ENCODE assay signal across 27 cellular contexts in genomic region chr6:40038626-40039025, GRCh38.
"Had no signal": no experiment of that assay in that cellular context is flagged by ENCODE, and none has a peak within 500 bp of the region (broad histone marks: within the 10 kb centered on the region; RNA-seq: fewer than 3 reads in every experiment).

No MANE protein-coding gene starts in this region.

- FAIRE-seq: small intestine, urothelium cell line had no signal

- H3K4me1 ChIP-seq: parathyroid adenoma, prostate gland, right lobe of liver, sigmoid colon, stomach, thyroid gland, tibial nerve, upper lobe of left lung, vagina had no signal

- H3K9ac ChIP-seq: parathyroid adenoma had no signal

- H2AFZ ChIP-seq: parathyroid adenoma had no signal

- ATAC-seq: naive thymus-derived CD8-positive, alpha-beta T cell; natural killer cell treated with Interleukin-12 subunit alpha and Interleukin-12 subunit beta and Interleukin-15 and Interleukin-18, amount 100 ng/mL, for 72 hours; right cardiac atrium; right lobe of liver; stimulated activated effector memory CD8-positive, alpha-beta T cell treated with anti-CD3 and anti-CD28 coated beads, Interleukin-12 subunit alpha, Interleukin-12 subunit beta, amount 100 ng/mL, for 72 hours; stimulated activated naive B cell treated with anti-CD40 and anti-IgM and Interleukin-4, amounts not matched to agents 10 μg/mL and 1 μg/mL and 100 μg/mL, for 72 hours had no signal

- H3K9me3 ChIP-seq: neutrophil, ovary, prostate gland, right lobe of liver, thoracic aorta, thyroid gland, vagina had no signal

- H3K4me3 ChIP-seq: ovary, prostate gland, right lobe of liver, sigmoid colon, stomach, thoracic aorta, thyroid gland, tibial nerve, upper lobe of left lung, vagina had no signal

- H3K27me3 ChIP-seq: neutrophil, ovary, right lobe of liver, sigmoid colon, thyroid gland, tibial nerve, upper lobe of left lung, vagina had no signal

- H3K79me2 ChIP-seq: parathyroid adenoma had no signal

- H3K27ac ChIP-seq: neutrophil, ovary, parathyroid adenoma, prostate gland, right lobe of liver, sigmoid colon, stomach, thoracic aorta, thyroid gland, tibial nerve, upper lobe of left lung, vagina had no signal

- H3K36me3 ChIP-seq: neutrophil, ovary, prostate gland, right lobe of liver, sigmoid colon, stomach, thoracic aorta, thyroid gland, tibial nerve, upper lobe of left lung, vagina had no signal

- DNase-seq: naive thymus-derived CD8-positive, alpha-beta T cell; nephron progenitor cell; nucleus accumbens; ovary; right cardiac atrium; right lobe of liver; sigmoid colon; small intestine; stimulated activated CD4-positive, alpha-beta T cell treated with anti-CD3 and anti-CD28 coated beads, Interleukin-15, amount 100 ng/mL, for 24 hours; stimulated activated CD4-positive, alpha-beta T cell treated with anti-CD3 and anti-CD28 coated beads, Interleukin-2, amount 100 ng/mL, for 24 hours; stimulated activated CD4-positive, alpha-beta T cell treated with anti-CD3 and anti-CD28 coated beads, Interleukin-2, amount 100 ng/mL, for 48 hours; stimulated activated CD4-positive, alpha-beta T cell treated with anti-CD3 and anti-CD28 coated beads, Interleukin-4, amount 100 ng/mL, for 24 hours; stimulated activated naive B cell treated with anti-CD40 and anti-IgM and Interleukin-4, amounts not matched to agents 10 μg/mL and 1 μg/mL and 100 μg/mL, for 72 hours; stimulated activated naive CD4-positive, alpha-beta T cell treated with Interleukin-2 at 50 U/mL for 16 hours; stomach; thyroid gland; trophoblast cell; upper lobe of left lung had no signal
